Comparison of ENCODE assay signal across 11 cellular contexts in genomic region chr19:3457531-3458228, GRCh38. TPM values are rescaled to one million over a fixed set of nuclear protein-coding genes. Genes with fewer than 3 reads are reported as not detected.
DNase-seq lines count a peak whose midpoint lies in the region; ATAC-seq and TF ChIP-seq lines count a peak whose summit lies in the region.
"Had no signal": no experiment of that assay in that cellular context is flagged by ENCODE, and none has a peak within 500 bp of the region (broad histone marks: within the 10 kb centered on the region; RNA-seq: fewer than 3 reads in every experiment).

No MANE protein-coding gene starts in this region.

- H3K27me3 Mint-ChIP-seq in activated naive CD4-positive, alpha-beta T cell treated with anti-CD3 and anti-CD28 coated beads for 36 hours (ENCODE audit: low read depth), result no peaks in the 10 kb centered on the region
- H3K27me3 Mint-ChIP-seq: memory B cell; stimulated activated naive CD8-positive, alpha-beta T cell treated with anti-CD3 and anti-CD28 coated beads, Interleukin-15, Interleukin-2, amounts not matched to agents 100 ng/mL and 50 ng/mL, for 24 hours had no signal

- intact Hi-C loops in IMR-90 (cut with micrococcal nuclease) (no loop called here), dorsolateral prefrontal cortex (cut with DNase I) (no loop called here), left colon (cut with DNase I, micrococcal nuclease) (no loop called here)
- intact Hi-C loops in activated naive CD4-positive, alpha-beta T cell treated with anti-CD3 and anti-CD28 coated beads for 36 hours (cut with micrococcal nuclease), result no loop called here

- peaks cover 2% of the 10 kb centered on the region for H3K36me3 Mint-ChIP-seq in activated naive CD4-positive, alpha-beta T cell treated with anti-CD3 and anti-CD28 coated beads for 36 hours (ENCODE audit: low read depth)

- H3K27me3 ChIP-seq in IMR-90 (ENCODE audit: control insufficient read depth, insufficient read depth, low read length) (no peaks in the 10 kb centered on the region), dorsolateral prefrontal cortex (no peaks in the 10 kb centered on the region), lung (ENCODE audit: control insufficient read depth, insufficient read depth) (no peaks in the 10 kb centered on the region), subcutaneous abdominal adipose tissue (ENCODE audit: control insufficient read depth in 5 of 5, insufficient read depth in 4 of 5, low read length in 5 of 5) (no peaks in the 10 kb centered on the region)

- dilution Hi-C loops in IMR-90 (cut with HindIII; ENCODE audit: low sequenced_read_pairs, unreplicated experiment), result no loop called here

- POLR2A ChIA-PET in IMR-90 (lab: Charles Lee; ENCODE audit: unreplicated experiment), result no interaction called here

- H3K56ac ChIP-seq in IMR-90 (ENCODE audit: extremely low read depth, insufficient read depth, low read length), result no peak overlapping the region

- no peak overlapping the region for H2BK15ac ChIP-seq in IMR-90 (ENCODE audit: low read depth, low read length)

- no peak for TF ChIP-seq POLR2A in IMR-90 (IDR thresholded peaks at IDR 0.05; ENCODE audit: low read depth, low read length)

- no peak overlapping the region for H3K4me2 ChIP-seq in IMR-90 (ENCODE audit: low read depth, low read length)

- H3K4me1 Mint-ChIP-seq in activated naive CD4-positive, alpha-beta T cell treated with anti-CD3 and anti-CD28 coated beads for 36 hours (ENCODE audit: low read depth), result no peaks in the 10 kb centered on the region
- H3K4me1 Mint-ChIP-seq: memory B cell had no signal

- no peak overlapping the region for H3K18ac ChIP-seq in IMR-90 (ENCODE audit: low read depth, low read length)

- ATAC-seq in IMR-90 (ENCODE audit: low read depth) (no peak), lung (ENCODE audit: insufficient read depth, low FRiP score) (no peak), left colon (no peak)

- peak overlapping the region; percentile 3 for H2AFZ ChIP-seq in IMR-90 (replicated peaks; ENCODE audit: low read length, poor library complexity)

- H3K4me1 ChIP-seq in IMR-90 (ENCODE audit: control insufficient read depth, insufficient read depth, low read length) (peaks cover 29% of the 10 kb centered on the region), lung (ENCODE audit: control insufficient read depth in 2 of 2, insufficient read depth in 2 of 2, low read length in 2 of 2) (peaks cover 0 to 9% of the 10 kb centered on the region in 2 donors), subcutaneous abdominal adipose tissue (ENCODE audit: control insufficient read depth in 5 of 5, insufficient read depth in 5 of 5, low read length in 5 of 5) (peaks cover 0 to 39% (median 35%) of the 10 kb centered on the region in 5 donors)

- peaks cover 42 to 83% of the 10 kb centered on the region in 2 experiments for H3K79me1 ChIP-seq in IMR-90 (ENCODE audit: low read depth in 1 of 2, low read length in 2 of 2)

- peak overlapping the region; percentile 43 for H2BK5ac ChIP-seq in IMR-90 (ENCODE audit: low read depth, low read length, poor library complexity, severe bottlenecking)

- peak overlapping the region; percentile 66 for H2AK9ac ChIP-seq in IMR-90 (replicated peaks; ENCODE audit: low read depth, low read length, poor library complexity)

- no peak for TF ChIP-seq RAD21 in IMR-90 (IDR thresholded peaks at IDR 0.05; ENCODE audit: low read length)

- H3K9me3 ChIP-seq in IMR-90 (ENCODE audit: control insufficient read depth, insufficient read depth, low read length) (no peaks in the 10 kb centered on the region), lung (ENCODE audit: control insufficient read depth in 2 of 2, insufficient read depth in 1 of 2, low read length in 1 of 2) (peaks cover 0 to 2% of the 10 kb centered on the region in 2 donors), subcutaneous abdominal adipose tissue (ENCODE audit: control insufficient read depth in 5 of 5, low read length in 5 of 5) (no peaks in the 10 kb centered on the region)

- H3K36me3 ChIP-seq in IMR-90 (ENCODE audit: control insufficient read depth, insufficient read depth, low read length), result peaks cover 51% of the 10 kb centered on the region
- peaks cover 20 to 56% of the 10 kb centered on the region in 2 donors for H3K36me3 ChIP-seq in lung (ENCODE audit: control insufficient read depth in 2 of 2, insufficient read depth in 2 of 2, low read length in 2 of 2)
- H3K36me3 ChIP-seq in subcutaneous abdominal adipose tissue (ENCODE audit: control insufficient read depth in 5 of 5, insufficient read depth in 5 of 5, low read length in 5 of 5), result peaks cover 0 to 60% (median 45%) of the 10 kb centered on the region in 5 donors

- CTCF ChIA-PET in IMR-90 (lab: Yijun Ruan, JAX), result no interaction called here
- CTCF ChIA-PET in activated naive CD4-positive, alpha-beta T cell treated with anti-CD3 and anti-CD28 coated beads for 36 hours (lab: Charles Lee), result interaction anchor here (0.5 kb wide), 1 partner anchor 27 kb away, joined by 4 read pairs; no protein-coding TSS in a partner anchor

- H4K20me1 ChIP-seq in IMR-90 (ENCODE audit: insufficient read depth, low read length), result peaks cover 52% of the 10 kb centered on the region

- peak overlapping the region; percentile 22 for H3K27ac ChIP-seq in IMR-90 (ENCODE audit: insufficient read depth, low read length)
- peak overlapping the region; percentile 15 to 94 (median 85) for H3K27ac ChIP-seq in dorsolateral prefrontal cortex
- H3K27ac ChIP-seq in lung (ENCODE audit: low read depth in 1 of 2, low read length in 1 of 2), result peak overlapping the region; percentile 68 to 89
- peak overlapping the region; percentile 74 for H3K27ac ChIP-seq in subcutaneous abdominal adipose tissue (ENCODE audit: low read depth, low read length)
- H3K27ac ChIP-seq: VCaP had no signal

- H2BK20ac ChIP-seq in IMR-90 (ENCODE audit: low read depth, low read length), result peak overlapping the region; percentile 47; the same call in 1 of the 2 replicates

- DNase-seq in IMR-90 (no peak), dorsolateral prefrontal cortex (no peak), lung (ENCODE audit: low spot score) (no peak), left colon (no peak), SIG-M5 (lab: John Stamatoyannopoulos, UW) (no peak), HT-29 (ENCODE audit: low spot score) (no peak)
- DNase-seq in activated naive CD4-positive, alpha-beta T cell treated with anti-CD3 and anti-CD28 coated beads for 36 hours, result no peak

- in situ Hi-C loops in IMR-90 (cut with MboI; ENCODE audit: low sequenced_read_pairs), result no loop called here

- H4K5ac ChIP-seq in IMR-90 (ENCODE audit: low read depth, low read length), result no peak overlapping the region

- peak overlapping the region; percentile 26; the same call in 1 of the 2 replicates for H2BK120ac ChIP-seq in IMR-90 (ENCODE audit: low read depth, low read length)

- TF ChIP-seq CTCF in IMR-90 (conservative IDR thresholded peaks at IDR 0.05; ENCODE audit: low read depth, low read length) (no peak), dorsolateral prefrontal cortex (IDR thresholded peaks at IDR 0.05 in 54 of 56, conservative IDR thresholded peaks at IDR 0.05 in 2 of 56; ENCODE audit: low read depth in 1 of 56, partially characterized antibody in 56 of 56) (no peak), lung (IDR thresholded peaks at IDR 0.05; ENCODE audit: control extremely low read depth, extremely low read depth) (no peak)

- WGBS in IMR-90 (ENCODE audit: extremely low coverage in 2 of 2, insufficient read length in 1 of 2), 2 experiments, result 20% methylated on average over 3 of the region's 22 CpGs; no CpG with 5 or more reads in 1 of the 2 experiments
- WGBS in lung, 2 donors, result 58 to 66% methylated on average over 20 to 22 of the region's 22 CpGs

- H3K9me1 ChIP-seq in IMR-90 (ENCODE audit: insufficient read depth, low read length), result peaks cover 8% of the 10 kb centered on the region

- H3K4me3 Mint-ChIP-seq in activated naive CD4-positive, alpha-beta T cell treated with anti-CD3 and anti-CD28 coated beads for 36 hours, result no peak overlapping the region
- H3K4me3 Mint-ChIP-seq: memory B cell; stimulated activated naive CD8-positive, alpha-beta T cell treated with anti-CD3 and anti-CD28 coated beads, Interleukin-15, Interleukin-2, amounts not matched to agents 100 ng/mL and 50 ng/mL, for 24 hours had no signal

- 0 out of 2 replicates have a peak overlapping the region, but pooled peaks have one; percentile 21 for H3K14ac ChIP-seq in IMR-90 (replicated peaks; ENCODE audit: low read depth, low read length)

- H3K9me3 Mint-ChIP-seq in activated naive CD4-positive, alpha-beta T cell treated with anti-CD3 and anti-CD28 coated beads for 36 hours, result no peaks in the 10 kb centered on the region
- H3K9me3 Mint-ChIP-seq: memory B cell; stimulated activated naive CD8-positive, alpha-beta T cell treated with anti-CD3 and anti-CD28 coated beads, Interleukin-15, Interleukin-2, amounts not matched to agents 100 ng/mL and 50 ng/mL, for 24 hours had no signal

- peak overlapping the region; percentile 79; the same call in 1 of the 2 replicates for H3K4ac ChIP-seq in IMR-90 (ENCODE audit: low read depth, low read length)

- H3K4me3 ChIP-seq in IMR-90 (ENCODE audit: insufficient read depth, low read depth, low read length), result no peak overlapping the region
- no peak overlapping the region for H3K4me3 ChIP-seq in dorsolateral prefrontal cortex
- H3K4me3 ChIP-seq in lung, result no peak overlapping the region
- H3K4me3 ChIP-seq in subcutaneous abdominal adipose tissue (ENCODE audit: low read depth in 1 of 5, low read length in 5 of 5), result no peak overlapping the region

- peak overlapping the region in 1 of 2 experiments; percentile 40; a peak in 2 of 4 replicates for H4K8ac ChIP-seq in IMR-90 (ENCODE audit: low read depth in 2 of 2, low read length in 2 of 2)

- H3K27ac Mint-ChIP-seq in activated naive CD4-positive, alpha-beta T cell treated with anti-CD3 and anti-CD28 coated beads for 36 hours, result no peak overlapping the region
- H3K27ac Mint-ChIP-seq: memory B cell; stimulated activated naive CD8-positive, alpha-beta T cell treated with anti-CD3 and anti-CD28 coated beads, Interleukin-15, Interleukin-2, amounts not matched to agents 100 ng/mL and 50 ng/mL, for 24 hours had no signal

- H2AK5ac ChIP-seq in IMR-90 (ENCODE audit: low read depth, low read length), result 0 out of 2 replicates have a peak overlapping the region, but pooled peaks have one; percentile 20

- H3K9ac ChIP-seq in IMR-90 (ENCODE audit: low read depth, low read length) (no peak overlapping the region; the same call in 1 of the 2 replicates), subcutaneous abdominal adipose tissue (ENCODE audit: low read length in 5 of 5) (peak overlapping the region in 1 of 5 donors; percentile 43)

- H3K23ac ChIP-seq in IMR-90 (ENCODE audit: low read depth, low read length), result no peak overlapping the region

- H4K91ac ChIP-seq in IMR-90 (ENCODE audit: insufficient read depth, low read depth, low read length), result no peak overlapping the region

- BruUV-seq in IMR-90 (replicated peaks; lab: Mats Ljungman, UMichigan), result no TSS peak

RNA-seq across cellular contexts. Expression of gene SMIM24, which starts 22.6 kb away (rescaled TPM):
- total RNA-seq in IMR-90 (2012; rRNA removed) (not detected in 2 replicates), dorsolateral prefrontal cortex (10 to 100 TPM in 4 of 120 experiments, 1 to 10 TPM in 112, under 1 TPM in 3, not detected in 1; 0.80 to 14.7 (median 4.2) TPM), lung (under 1 TPM in 1 of 2 donors, not detected in 1; 0.15 TPM), left colon (10 to 100 TPM; 42.0 to 45.8 TPM)
- polyA plus RNA-seq in IMR-90 (2012; rRNA removed) (not detected in 2 replicates), lung (under 1 TPM; 0.10 to 0.22 TPM)
- 0.09 TPM in 1 of 2 replicates, not detected in the other for polyA plus RNA-seq in IMR-90 (2012; cell fraction: cytosol; rRNA removed)
- not detected in 2 replicates for polyA plus RNA-seq in IMR-90 (2012; cell fraction: nucleus; rRNA removed; ENCODE audit: low replicate concordance)
- under 1 TPM in 1 of 2 experiments, not detected in 1; 0.41 TPM for total RNA-seq in activated naive CD4-positive, alpha-beta T cell treated with anti-CD3 and anti-CD28 coated beads for 36 hours
- 0.58 and 2.5 TPM in 2 replicates for total RNA-seq in HT-29 (2014; rRNA removed; shearing (Covaris generic))

RNA-seq across cellular contexts. Expression of gene SMIM44, which starts 25.6 kb away (rescaled TPM):
- total RNA-seq in IMR-90 (2012; rRNA removed) (not detected in 2 replicates), dorsolateral prefrontal cortex (1 to 10 TPM in 2 of 120 experiments, not detected in 118; 1.4 to 1.6 TPM), lung (not detected), left colon (1 to 10 TPM; 6.0 to 6.1 TPM)
- polyA plus RNA-seq in IMR-90 (2012; rRNA removed) (not detected in 2 replicates), lung (not detected)
- not detected in 2 replicates for polyA plus RNA-seq in IMR-90 (2012; cell fraction: cytosol; rRNA removed)
- not detected in 2 replicates for polyA plus RNA-seq in IMR-90 (2012; cell fraction: nucleus; rRNA removed; ENCODE audit: low replicate concordance)
- total RNA-seq in activated naive CD4-positive, alpha-beta T cell treated with anti-CD3 and anti-CD28 coated beads for 36 hours, result not detected
- 0.60 and 1.4 TPM in 2 replicates for total RNA-seq in HT-29 (2014; rRNA removed; shearing (Covaris generic))

RNA-seq across cellular contexts. Expression of gene DOHH, which starts 42.8 kb away (rescaled TPM):
- total RNA-seq in IMR-90 (2012; rRNA removed) (3.2 and 4.2 TPM in 2 replicates), dorsolateral prefrontal cortex (10 to 100 TPM; 16.9 to 48.4 (median 26.1) TPM), lung (10 to 100 TPM in 1 of 2 donors, 1 to 10 TPM in 1; 7.8 to 18.5 TPM), left colon (10 to 100 TPM in 1 of 2 donors, 1 to 10 TPM in 1; 8.8 to 13.6 TPM)
- polyA plus RNA-seq in IMR-90 (2012; rRNA removed) (9.2 and 13.6 TPM in 2 replicates), lung (10 to 100 TPM; 20.1 to 21.5 TPM)
- 19.8 and 19.9 TPM in 2 replicates for polyA plus RNA-seq in IMR-90 (2012; cell fraction: cytosol; rRNA removed)
- polyA plus RNA-seq in IMR-90 (2012; cell fraction: nucleus; rRNA removed; ENCODE audit: low replicate concordance), result 5.3 and 24.1 TPM in 2 replicates
- 10 to 100 TPM; 13.3 to 14.0 TPM for total RNA-seq in activated naive CD4-positive, alpha-beta T cell treated with anti-CD3 and anti-CD28 coated beads for 36 hours
- total RNA-seq in HT-29 (2014; rRNA removed; shearing (Covaris generic)), result 46.8 and 52.8 TPM in 2 replicates

RNA-seq across cellular contexts. Expression of gene FZR1, which starts 48.4 kb away (rescaled TPM):
- 21.5 and 24.4 TPM in 2 replicates for total RNA-seq in IMR-90 (2012; rRNA removed)
- 47.8 and 56.3 TPM in 2 replicates for polyA plus RNA-seq in IMR-90 (2012; rRNA removed)
- polyA plus RNA-seq in IMR-90 (2012; cell fraction: cytosol; rRNA removed), result 34.0 and 49.4 TPM in 2 replicates
- polyA plus RNA-seq in IMR-90 (2012; cell fraction: nucleus; rRNA removed; ENCODE audit: low replicate concordance), result 57.9 and 195 TPM in 2 replicates
- 10 to 100 TPM; 46.4 to 99.1 (median 71.7) TPM for total RNA-seq in dorsolateral prefrontal cortex
- 10 to 100 TPM; 35.7 to 45.8 TPM for total RNA-seq in lung
- polyA plus RNA-seq in lung, result 10 to 100 TPM; 20.0 to 21.0 TPM
- 10 to 100 TPM; 40.3 to 46.3 TPM for total RNA-seq in activated naive CD4-positive, alpha-beta T cell treated with anti-CD3 and anti-CD28 coated beads for 36 hours
- total RNA-seq in left colon, result 10 to 100 TPM; 39.7 to 47.2 TPM
- total RNA-seq in HT-29 (2014; rRNA removed; shearing (Covaris generic)), result 49.8 and 62.5 TPM in 2 replicates

Comparison
In these comparisons a context has a peak if more than half of its experiments do, and no peak if none do; other contexts are left out.
1. H3K27ac ChIP-seq: peak in every context shown above with its lines; median percentile 85 in dorsolateral prefrontal cortex; 78 in lung; 74 in subcutaneous abdominal adipose tissue; 22 in IMR-90.